Comparison of ENCODE assay signal across 14 cellular contexts in genomic region chr4:156888762-156889161, GRCh38.
A peak's percentile ranks its signal among the peaks of the same experiment; 100 is the strongest.
DNase-seq lines count a peak whose midpoint lies in the region; ATAC-seq and TF ChIP-seq lines count a peak whose summit lies in the region.
"Had no signal": no experiment of that assay in that cellular context is flagged by ENCODE, and none has a peak within 500 bp of the region (broad histone marks: within the 10 kb centered on the region; RNA-seq: fewer than 3 reads in every experiment).

No MANE protein-coding gene starts in this region.

- CTCF ChIA-PET in MCF 10A (lab: Yijun Ruan, JAX) = interaction anchor here (1.1 to 1.2 kb wide), 2 partner anchors 76 to 157 kb away, joined by 3 to 5 read pairs; no protein-coding TSS in a partner anchor
- CTCF ChIA-PET in activated naive CD4-positive, alpha-beta T cell treated with anti-CD3 and anti-CD28 coated beads for 36 hours (lab: Charles Lee) = no interaction called here

- ATAC-seq in left lobe of liver (no peak), SK-N-SH treated with all-trans-retinoic acid at 6 μM for 48 hours (no peak)
- ATAC-seq: activated CD4-positive, CD25-positive, alpha-beta regulatory T cell treated with anti-CD3 and anti-CD28 coated beads, Interleukin-2, amount 50 U/mL, for 24 hours had no signal

- intact Hi-C loops in MCF 10A (cut with micrococcal nuclease) (loop anchor here (2.0 kb wide), 4 partner anchors 58 to 114 kb away; no protein-coding TSS in a partner anchor), breast epithelium (cut with DNase I; ENCODE audit: low total_unique reads) (no loop called here), adrenal gland (cut with DNase I) (no loop called here)
- intact Hi-C loops in activated naive CD4-positive, alpha-beta T cell treated with anti-CD3 and anti-CD28 coated beads for 36 hours (cut with micrococcal nuclease) = no loop called here

- H3K9me3 Mint-ChIP-seq in MCF 10A (ENCODE audit: unreplicated experiment) = no peaks in the 10 kb centered on the region
- H3K9me3 Mint-ChIP-seq in activated naive CD4-positive, alpha-beta T cell treated with anti-CD3 and anti-CD28 coated beads for 36 hours = peaks cover 2% of the 10 kb centered on the region
- H3K9me3 Mint-ChIP-seq: endodermal cell had no signal

- no peaks in the 10 kb centered on the region for H3K4me1 ChIP-seq in breast epithelium
- H3K4me1 ChIP-seq in adrenal gland (replicated peaks in 1 of 2) = peaks cover 16 to 37% of the 10 kb centered on the region in 2 donors

- H3K4me3 ChIP-seq in breast epithelium (no peak overlapping the region), adrenal gland (no peak overlapping the region)

- POLR2A ChIA-PET in MCF 10A (lab: Yijun Ruan, JAX) = interaction anchor here (0.6 to 2.6 kb wide), 8 partner anchors 13 to 120 kb away, joined by 3 to 14 read pairs (median 4); no protein-coding TSS in a partner anchor

- no peaks in the 10 kb centered on the region for H3K27me3 ChIP-seq in breast epithelium
- no peaks in the 10 kb centered on the region for H3K27me3 ChIP-seq in adrenal gland

- TF ChIP-seq POLR2A in breast epithelium (IDR thresholded peaks at IDR 0.05) = no peak
- no peak for TF ChIP-seq POLR2A in adrenal gland (IDR thresholded peaks at IDR 0.05)

- DNase-seq in MCF 10A (ENCODE audit: unreplicated experiment) = peak; percentile 80
- DNase-seq in breast epithelium (ENCODE audit: low spot score in 2 of 2) = no peak
- DNase-seq in adrenal gland = no peak
- DNase-seq in fibroblast of the conjunctiva (ENCODE audit: low read depth) = peak; percentile 2
- DNase-seq in left lobe of liver (ENCODE audit: low spot score) = no peak
- no peak for DNase-seq in NCI-H2029 treated with DMSO at 0.1 percent for 48 hours (lab: John Stamatoyannopoulos, UW)
- no peak for DNase-seq in activated naive CD4-positive, alpha-beta T cell treated with anti-CD3 and anti-CD28 coated beads for 36 hours
- DNase-seq: activated T-cell treated with anti-CD3 and anti-CD28 coated beads, Interleukin-2, amount 50 U/mL, for 1 hour; endodermal cell; NCI-H2081 treated with DMSO at 0.1 percent for 48 hours; stimulated activated CD8-positive, alpha-beta memory T cell treated with anti-CD3 and anti-CD28 coated beads, Interleukin-4, amount 100 ng/mL, for 48 hours had no signal

- BruUV-seq in MCF 10A (replicated peaks; lab: Mats Ljungman, UMichigan) = no TSS peak

- H3K4me3 Mint-ChIP-seq in MCF 10A (ENCODE audit: unreplicated experiment) = peak overlapping the region; percentile 10
- no peak overlapping the region for H3K4me3 Mint-ChIP-seq in activated naive CD4-positive, alpha-beta T cell treated with anti-CD3 and anti-CD28 coated beads for 36 hours
- H3K4me3 Mint-ChIP-seq: endodermal cell, type B pancreatic cell had no signal

- no peaks in the 10 kb centered on the region for H3K36me3 Mint-ChIP-seq in MCF 10A (ENCODE audit: insufficient read depth, unreplicated experiment)
- H3K36me3 Mint-ChIP-seq in activated naive CD4-positive, alpha-beta T cell treated with anti-CD3 and anti-CD28 coated beads for 36 hours (ENCODE audit: low read depth) = no peaks in the 10 kb centered on the region
- H3K36me3 Mint-ChIP-seq: type B pancreatic cell had no signal

- 74 to 84% (median 80%) methylated on average over 3 of the region's 3 CpGs for WGBS in adrenal gland, 4 donors

- H3K9me3 ChIP-seq in breast epithelium (no peaks in the 10 kb centered on the region), adrenal gland (replicated peaks in 1 of 3) (no peaks in the 10 kb centered on the region)

- H3K27ac ChIP-seq in breast epithelium (no peak overlapping the region), adrenal gland (peak overlapping the region in 3 of 5 donors; percentile 9 to 66 (median 29))

- TF ChIP-seq CTCF in MCF 10A (IDR thresholded peaks at IDR 0.05; ENCODE audit: unreplicated experiment) = no peak
- no peak for TF ChIP-seq CTCF in breast epithelium (IDR thresholded peaks at IDR 0.05)
- TF ChIP-seq CTCF in adrenal gland (IDR thresholded peaks at IDR 0.05) = no peak

- H3K36me3 ChIP-seq in breast epithelium (no peaks in the 10 kb centered on the region), adrenal gland (replicated peaks in 1 of 2) (no peaks in the 10 kb centered on the region)

- H3K4me1 Mint-ChIP-seq in MCF 10A (ENCODE audit: insufficient read depth, unreplicated experiment) = peaks cover 31% of the 10 kb centered on the region
- no peaks in the 10 kb centered on the region for H3K4me1 Mint-ChIP-seq in activated naive CD4-positive, alpha-beta T cell treated with anti-CD3 and anti-CD28 coated beads for 36 hours (ENCODE audit: low read depth)
- H3K4me1 Mint-ChIP-seq: endodermal cell had no signal

- peak overlapping the region; percentile 72 for H3K27ac Mint-ChIP-seq in MCF 10A (ENCODE audit: low read depth, unreplicated experiment)
- no peak overlapping the region for H3K27ac Mint-ChIP-seq in activated naive CD4-positive, alpha-beta T cell treated with anti-CD3 and anti-CD28 coated beads for 36 hours
- H3K27ac Mint-ChIP-seq: endodermal cell, type B pancreatic cell had no signal

- H3K27me3 Mint-ChIP-seq in MCF 10A (ENCODE audit: insufficient read depth, unreplicated experiment) = no peaks in the 10 kb centered on the region
- H3K27me3 Mint-ChIP-seq in activated naive CD4-positive, alpha-beta T cell treated with anti-CD3 and anti-CD28 coated beads for 36 hours (ENCODE audit: low read depth) = no peaks in the 10 kb centered on the region
- H3K27me3 Mint-ChIP-seq: type B pancreatic cell had no signal

TF ChIP-seq in SK-N-SH treated with all-trans-retinoic acid at 6 μM for 48 hours, 23 proteins besides CTCF, POLR2A, EP300 and RAD21:
- TF ChIP-seq ZNF565 (CRISPR knock-in tag; conservative IDR thresholded peaks at IDR 0.05; ENCODE audit: low read depth) = no peak
- TF ChIP-seq, protein P1, sequence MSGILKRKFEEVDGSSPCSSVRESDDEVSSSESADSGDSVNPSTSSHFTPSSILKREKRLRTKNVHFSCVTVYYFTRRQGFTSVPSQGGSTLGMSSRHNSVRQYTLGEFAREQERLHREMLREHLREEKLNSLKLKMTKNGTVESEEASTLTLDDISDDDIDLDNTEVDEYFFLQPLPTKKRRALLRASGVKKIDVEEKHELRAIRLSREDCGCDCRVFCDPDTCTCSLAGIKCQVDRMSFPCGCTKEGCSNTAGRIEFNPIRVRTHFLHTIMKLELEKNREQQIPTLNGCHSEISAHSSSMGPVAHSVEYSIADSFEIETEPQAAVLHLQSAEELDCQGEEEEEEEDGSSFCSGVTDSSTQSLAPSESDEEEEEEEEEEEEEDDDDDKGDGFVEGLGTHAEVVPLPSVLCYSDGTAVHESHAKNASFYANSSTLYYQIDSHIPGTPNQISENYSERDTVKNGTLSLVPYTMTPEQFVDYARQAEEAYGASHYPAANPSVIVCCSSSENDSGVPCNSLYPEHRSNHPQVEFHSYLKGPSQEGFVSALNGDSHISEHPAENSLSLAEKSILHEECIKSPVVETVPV (CRISPR knock-in tag; IDR thresholded peaks at IDR 0.05) = no peak
- TF ChIP-seq RARB (CRISPR knock-in tag; IDR thresholded peaks at IDR 0.05) = no peak
- TF ChIP-seq ZC3H10 (CRISPR knock-in tag; IDR thresholded peaks at IDR 0.05) = no peak
- no peak for TF ChIP-seq SNAI2 (CRISPR knock-in tag; IDR thresholded peaks at IDR 0.05)
- no peak for TF ChIP-seq CREB5 (CRISPR knock-in tag; IDR thresholded peaks at IDR 0.05; ENCODE audit: low read depth)
- no peak for TF ChIP-seq ISL1 (CRISPR knock-in tag; IDR thresholded peaks at IDR 0.05)
- TF ChIP-seq, protein P2, sequence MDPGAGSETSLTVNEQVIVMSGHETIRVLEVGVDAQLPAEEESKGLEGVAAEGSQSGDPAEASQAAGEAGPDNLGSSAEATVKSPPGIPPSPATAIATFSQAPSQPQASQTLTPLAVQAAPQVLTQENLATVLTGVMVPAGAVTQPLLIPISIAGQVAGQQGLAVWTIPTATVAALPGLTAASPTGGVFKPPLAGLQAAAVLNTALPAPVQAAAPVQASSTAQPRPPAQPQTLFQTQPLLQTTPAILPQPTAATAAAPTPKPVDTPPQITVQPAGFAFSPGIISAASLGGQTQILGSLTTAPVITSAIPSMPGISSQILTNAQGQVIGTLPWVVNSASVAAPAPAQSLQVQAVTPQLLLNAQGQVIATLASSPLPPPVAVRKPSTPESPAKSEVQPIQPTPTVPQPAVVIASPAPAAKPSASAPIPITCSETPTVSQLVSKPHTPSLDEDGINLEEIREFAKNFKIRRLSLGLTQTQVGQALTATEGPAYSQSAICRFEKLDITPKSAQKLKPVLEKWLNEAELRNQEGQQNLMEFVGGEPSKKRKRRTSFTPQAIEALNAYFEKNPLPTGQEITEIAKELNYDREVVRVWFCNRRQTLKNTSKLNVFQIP (CRISPR knock-in tag; IDR thresholded peaks at IDR 0.05; ENCODE audit: borderline replicate concordance, low read depth) = no peak
- no peak for TF ChIP-seq CSDC2 (CRISPR knock-in tag; IDR thresholded peaks at IDR 0.05)
- no peak for TF ChIP-seq TCF4 (CRISPR knock-in tag; IDR thresholded peaks at IDR 0.05; ENCODE audit: borderline replicate concordance)
- no peak for TF ChIP-seq ZNF8 (CRISPR knock-in tag; IDR thresholded peaks at IDR 0.05)
- no peak for TF ChIP-seq PPARA (CRISPR knock-in tag; IDR thresholded peaks at IDR 0.05; ENCODE audit: borderline replicate concordance)
- no peak for TF ChIP-seq ZFP30 (CRISPR knock-in tag; IDR thresholded peaks at IDR 0.05)
- no peak for TF ChIP-seq ESRRG (CRISPR knock-in tag; IDR thresholded peaks at IDR 0.05)
- TF ChIP-seq ZNF70 (CRISPR knock-in tag; IDR thresholded peaks at IDR 0.05) = no peak
- no peak for TF ChIP-seq ZFP3 (CRISPR knock-in tag; IDR thresholded peaks at IDR 0.05)
- TF ChIP-seq BACH2 (CRISPR knock-in tag; IDR thresholded peaks at IDR 0.05; ENCODE audit: borderline replicate concordance) = no peak

Comparison
In these comparisons a context has a peak if more than half of its experiments do, and no peak if none do; other contexts are left out.
1. DNase-seq: peak in MCF 10A (single experiment) and fibroblast of the conjunctiva (single experiment); none in breast epithelium (0 of 2), adrenal gland (0 of 7), left lobe of liver (single experiment), NCI-H2029 treated with DMSO at 0.1 percent for 48 hours (single experiment) and activated naive CD4-positive, alpha-beta T cell treated with anti-CD3 and anti-CD28 coated beads for 36 hours (single experiment).
2. H3K27ac ChIP-seq: peak in adrenal gland (3 of 5); none in breast epithelium (0 of 2).